Comparison of ENCODE assay signal across 8 cellular contexts in genomic region chr13:73708393-73708985, GRCh38.
DNase-seq lines count a peak whose midpoint lies in the region; ATAC-seq and TF ChIP-seq lines count a peak whose summit lies in the region.

No MANE protein-coding gene starts in this region.

- peaks cover 17% of the 10 kb centered on the region for H3K36me3 Mint-ChIP-seq in activated CD8-positive, alpha-beta memory T cell treated with anti-CD3 and anti-CD28 coated beads, Interleukin-2, amount 10 ng/mL, durations not matched to agents 7 days and 5 days

- H3K4me3 ChIP-seq in H7 (ENCODE audit: insufficient read depth, low read depth, low read length): no peak overlapping the region
- H3K4me3 ChIP-seq in smooth muscle cell: no peak overlapping the region

- no peak overlapping the region for H3K4me3 Mint-ChIP-seq in activated CD8-positive, alpha-beta memory T cell treated with anti-CD3 and anti-CD28 coated beads, Interleukin-2, amount 10 ng/mL, durations not matched to agents 7 days and 5 days

- POLR2A ChIA-PET in RWPE1 (lab: Yijun Ruan, JAX; ENCODE audit: low non-redundant PET): no interaction called here

- H3K27ac Mint-ChIP-seq in activated CD8-positive, alpha-beta memory T cell treated with anti-CD3 and anti-CD28 coated beads, Interleukin-2, amount 10 ng/mL, durations not matched to agents 7 days and 5 days: no peak overlapping the region

- H3K79me2 ChIP-seq in smooth muscle cell (ENCODE audit: low read depth): no peaks in the 10 kb centered on the region

- no peaks in the 10 kb centered on the region for H3K27me3 ChIP-seq in H7 (ENCODE audit: control insufficient read depth, insufficient read depth, low read length)
- no peaks in the 10 kb centered on the region for H3K27me3 ChIP-seq in smooth muscle cell (ENCODE audit: low read depth)

- H3K27me3 Mint-ChIP-seq in activated CD8-positive, alpha-beta memory T cell treated with anti-CD3 and anti-CD28 coated beads, Interleukin-2, amount 10 ng/mL, durations not matched to agents 7 days and 5 days: no peaks in the 10 kb centered on the region

- WGBS in smooth muscle cell (ENCODE audit: low lambda C conversion rate): 2% methylated on average over 1 of the region's 1 CpG

- CTCF ChIA-PET in activated CD8-positive, alpha-beta memory T cell treated with anti-CD3 and anti-CD28 coated beads, Interleukin-2, amount 10 ng/mL, durations not matched to agents 7 days and 5 days (lab: Charles Lee): no interaction called here
- CTCF ChIA-PET in RWPE1 (lab: Yijun Ruan, JAX): no interaction called here

- peaks cover 4% of the 10 kb centered on the region for H3K4me1 Mint-ChIP-seq in activated CD8-positive, alpha-beta memory T cell treated with anti-CD3 and anti-CD28 coated beads, Interleukin-2, amount 10 ng/mL, durations not matched to agents 7 days and 5 days

- H3K9ac ChIP-seq in smooth muscle cell (ENCODE audit: low read depth): no peak overlapping the region

- no peak overlapping the region for H3K4me2 ChIP-seq in smooth muscle cell

- no peaks in the 10 kb centered on the region for H4K20me1 ChIP-seq in smooth muscle cell (ENCODE audit: low read depth)

- no peaks in the 10 kb centered on the region for H3K4me1 ChIP-seq in smooth muscle cell (ENCODE audit: low read depth)

- H3K9me3 ChIP-seq in smooth muscle cell (replicated peaks; ENCODE audit: low read depth): no peaks in the 10 kb centered on the region

- peak; percentile 72 for DNase-seq in activated CD8-positive, alpha-beta memory T cell treated with anti-CD3 and anti-CD28 coated beads, Interleukin-2, amount 10 ng/mL, durations not matched to agents 7 days and 5 days
- DNase-seq in activated CD8-positive, alpha-beta memory T cell treated with anti-CD3 and anti-CD28 coated beads for 24 hours: no peak
- DNase-seq in H7: peak; percentile 22
- peak; percentile 64 for DNase-seq in LHCN-M2 (ENCODE audit: low read depth)
- DNase-seq in RWPE1 (ENCODE audit: low spot score): peak; percentile 64
- peak; percentile 13 for DNase-seq in amniotic stem cell (lab: John Stamatoyannopoulos, UW)
- DNase-seq in hepatic stellate cell (ENCODE audit: low spot score): peak; percentile 25
- DNase-seq in smooth muscle cell (lab: John Stamatoyannopoulos, UW; ENCODE audit: unreplicated experiment): no peak

- H3K36me3 ChIP-seq in H7 (replicated peaks; ENCODE audit: control insufficient read depth, insufficient read depth, low read length): no peaks in the 10 kb centered on the region
- H3K36me3 ChIP-seq in smooth muscle cell (ENCODE audit: low read depth): no peaks in the 10 kb centered on the region

- peak; percentile 87 for ATAC-seq in activated CD8-positive, alpha-beta memory T cell treated with anti-CD3 and anti-CD28 coated beads, Interleukin-2, amount 10 ng/mL, durations not matched to agents 7 days and 5 days

- TF ChIP-seq CTCF in RWPE1 (conservative IDR thresholded peaks at IDR 0.05; ENCODE audit: low read depth): peak; percentile 89
- TF ChIP-seq CTCF in smooth muscle cell (IDR thresholded peaks at IDR 0.05; ENCODE audit: borderline replicate concordance, insufficient read depth, poor library complexity, severe bottlenecking): peak; percentile 93

- H3F3A ChIP-seq in smooth muscle cell (ENCODE audit: low read depth): no peaks in the 10 kb centered on the region

- H3K9me3 Mint-ChIP-seq in activated CD8-positive, alpha-beta memory T cell treated with anti-CD3 and anti-CD28 coated beads, Interleukin-2, amount 10 ng/mL, durations not matched to agents 7 days and 5 days (ENCODE audit: low read depth): no peaks in the 10 kb centered on the region

- H3K27ac ChIP-seq in RWPE1: no peak overlapping the region
- H3K27ac ChIP-seq in smooth muscle cell (ENCODE audit: low read depth): no peak overlapping the region

- H2AFZ ChIP-seq in smooth muscle cell (ENCODE audit: low read depth): no peak overlapping the region

Comparison
In these comparisons a context has a peak if more than half of its experiments do, and no peak if none do; other contexts are left out.
1. DNase-seq: peak in activated CD8-positive, alpha-beta memory T cell treated with anti-CD3 and anti-CD28 coated beads, Interleukin-2, amount 10 ng/mL, durations not matched to agents 7 days and 5 days (single experiment), H7 (single experiment), LHCN-M2 (single experiment), RWPE1 (single experiment), amniotic stem cell (single experiment) and hepatic stellate cell (single experiment); none in activated CD8-positive, alpha-beta memory T cell treated with anti-CD3 and anti-CD28 coated beads for 24 hours (single experiment) and smooth muscle cell (single experiment).